In genomic region chr11:59771605-59772004, GRCh38 we compare ENCODE assay signal across 12 cellular contexts. TPM values are rescaled to one million over a fixed set of nuclear protein-coding genes. Genes with fewer than 3 reads are reported as not detected.
A peak's percentile ranks its signal among the peaks of the same experiment; 100 is the strongest.
DNase-seq lines count a peak whose midpoint lies in the region; ATAC-seq and TF ChIP-seq lines count a peak whose summit lies in the region.
"Had no signal": no experiment of that assay in that cellular context is flagged by ENCODE, and none has a peak within 500 bp of the region (broad histone marks: within the 10 kb centered on the region; RNA-seq: fewer than 3 reads in every experiment).

No MANE protein-coding gene starts in this region.

- no peak for DNase-seq in activated CD4-positive, alpha-beta T cell treated with anti-CD3 and anti-CD28 coated beads for 36 hours
- no peak for DNase-seq in activated CD4-positive, alpha-beta T cell treated with anti-CD3 and anti-CD28 coated beads, Interleukin-2, amount 50 U/mL, for 4 hours
- DNase-seq in KBM-7 (peak; percentile 18), nephron progenitor cell (no peak), NCI-H146 (lab: John Stamatoyannopoulos, UW) (no peak), T1000 (lab: John Stamatoyannopoulos, UW) (no peak), HAP-1 (ENCODE audit: low spot score in 2 of 2) (no peak)
- DNase-seq in activated T-helper 1 cell treated with anti-CD3 and anti-CD28 coated beads, Interleukin-12 subunit alpha, Interleukin-12 subunit beta, Interleukin-2, Interleukin-4 antibody, amounts not matched to agents 30 ng/mL and 10 ng/mL and 1 ng/mL, durations not matched to agents 14 hours and 24 hours and 36 hours (ENCODE audit: low spot score), result no peak
- DNase-seq: activated gamma-delta T cell treated with Interleukin-2 at 50 U/mL for 16 hours, NCI-H1694, SJCRH30 had no signal

- H3K36me3 ChIP-seq in HAP-1 (replicated peaks), result peaks cover 24% of the 10 kb centered on the region

- in situ Hi-C loops in KBM-7 (cut with MboI; ENCODE audit: low pct_unique_long_range_greater_than_20kb, low sequenced_read_pairs), result no loop called here
- in situ Hi-C loops in HAP-1 (cut with MboI; ENCODE audit: low sequenced_read_pairs), result loop anchor here (25.0 kb wide), 1 partner anchor 209 kb away; no protein-coding TSS in a partner anchor

- POLR2A ChIA-PET in activated CD4-positive, alpha-beta T cell treated with anti-CD3 and anti-CD28 coated beads for 36 hours (lab: Charles Lee), result no interaction called here

- no peaks in the 10 kb centered on the region for H3K9me3 Mint-ChIP-seq in activated CD4-positive, alpha-beta T cell treated with anti-CD3 and anti-CD28 coated beads for 36 hours (ENCODE audit: low read depth)
- H3K9me3 Mint-ChIP-seq in activated T-helper 1 cell treated with anti-CD3 and anti-CD28 coated beads, Interleukin-12 subunit alpha, Interleukin-12 subunit beta, Interleukin-2, Interleukin-4 antibody, amounts not matched to agents 30 ng/mL and 10 ng/mL and 1 ng/mL, durations not matched to agents 14 hours and 24 hours and 36 hours, result no peaks in the 10 kb centered on the region
- no peaks in the 10 kb centered on the region for H3K9me3 Mint-ChIP-seq in nephron progenitor cell
- H3K9me3 Mint-ChIP-seq: type B pancreatic cell had no signal

- H3K27me3 Mint-ChIP-seq in activated CD4-positive, alpha-beta T cell treated with anti-CD3 and anti-CD28 coated beads for 36 hours, result no peaks in the 10 kb centered on the region
- no peaks in the 10 kb centered on the region for H3K27me3 Mint-ChIP-seq in activated T-helper 1 cell treated with anti-CD3 and anti-CD28 coated beads, Interleukin-12 subunit alpha, Interleukin-12 subunit beta, Interleukin-2, Interleukin-4 antibody, amounts not matched to agents 30 ng/mL and 10 ng/mL and 1 ng/mL, durations not matched to agents 14 hours and 24 hours and 36 hours (ENCODE audit: insufficient read depth)
- no peaks in the 10 kb centered on the region for H3K27me3 Mint-ChIP-seq in nephron progenitor cell (ENCODE audit: low read depth, poor library complexity)
- H3K27me3 Mint-ChIP-seq: type B pancreatic cell had no signal

- H3K27ac Mint-ChIP-seq in activated CD4-positive, alpha-beta T cell treated with anti-CD3 and anti-CD28 coated beads for 36 hours, result peak overlapping the region; percentile 34
- peak overlapping the region; percentile 89 for H3K27ac Mint-ChIP-seq in activated T-helper 1 cell treated with anti-CD3 and anti-CD28 coated beads, Interleukin-12 subunit alpha, Interleukin-12 subunit beta, Interleukin-2, Interleukin-4 antibody, amounts not matched to agents 30 ng/mL and 10 ng/mL and 1 ng/mL, durations not matched to agents 14 hours and 24 hours and 36 hours
- H3K27ac Mint-ChIP-seq in nephron progenitor cell, result peak overlapping the region; percentile 11
- H3K27ac Mint-ChIP-seq: type B pancreatic cell had no signal

- intact Hi-C loops in activated CD4-positive, alpha-beta T cell treated with anti-CD3 and anti-CD28 coated beads for 36 hours (cut with DNase I, micrococcal nuclease), result no loop called here
- intact Hi-C loops in activated T-helper 1 cell treated with anti-CD3 and anti-CD28 coated beads, Interleukin-12 subunit alpha, Interleukin-12 subunit beta, Interleukin-2, Interleukin-4 antibody, amounts not matched to agents 30 ng/mL and 10 ng/mL and 1 ng/mL, durations not matched to agents 14 hours and 24 hours and 36 hours (cut with micrococcal nuclease), result loop anchor here (1.0 kb wide), 1 partner anchor 12 kb away; no protein-coding TSS in a partner anchor

- no peaks in the 10 kb centered on the region for H3K27me3 ChIP-seq in HAP-1 (ENCODE audit: low read depth)
- H3K27me3 ChIP-seq: SJCRH30 had no signal

- no peak overlapping the region for H3K4me3 ChIP-seq in HAP-1
- H3K4me3 ChIP-seq: SJCRH30 had no signal

- ATAC-seq in activated CD4-positive, alpha-beta T cell treated with anti-CD3 and anti-CD28 coated beads for 36 hours, result no peak

- CTCF ChIA-PET in activated CD4-positive, alpha-beta T cell treated with anti-CD3 and anti-CD28 coated beads for 36 hours (lab: Charles Lee), result interaction anchor here (0.8 to 2.4 kb wide), 2 partner anchors 17 to 558 kb away, joined by 5 to 13 read pairs; partner anchors contain the start of gene STX3

- no peak for TF ChIP-seq CTCF in nephron progenitor cell (IDR thresholded peaks at IDR 0.05)

- H3K4me3 Mint-ChIP-seq in activated CD4-positive, alpha-beta T cell treated with anti-CD3 and anti-CD28 coated beads for 36 hours, result no peak overlapping the region
- peak overlapping the region; percentile 6 for H3K4me3 Mint-ChIP-seq in activated T-helper 1 cell treated with anti-CD3 and anti-CD28 coated beads, Interleukin-12 subunit alpha, Interleukin-12 subunit beta, Interleukin-2, Interleukin-4 antibody, amounts not matched to agents 30 ng/mL and 10 ng/mL and 1 ng/mL, durations not matched to agents 14 hours and 24 hours and 36 hours
- no peak overlapping the region for H3K4me3 Mint-ChIP-seq in nephron progenitor cell
- H3K4me3 Mint-ChIP-seq: type B pancreatic cell had no signal

- H3K4me1 Mint-ChIP-seq in activated CD4-positive, alpha-beta T cell treated with anti-CD3 and anti-CD28 coated beads for 36 hours, result peaks cover 30% of the 10 kb centered on the region
- peaks cover 43% of the 10 kb centered on the region for H3K4me1 Mint-ChIP-seq in activated T-helper 1 cell treated with anti-CD3 and anti-CD28 coated beads, Interleukin-12 subunit alpha, Interleukin-12 subunit beta, Interleukin-2, Interleukin-4 antibody, amounts not matched to agents 30 ng/mL and 10 ng/mL and 1 ng/mL, durations not matched to agents 14 hours and 24 hours and 36 hours (ENCODE audit: low read depth)
- peaks cover 3% of the 10 kb centered on the region for H3K4me1 Mint-ChIP-seq in nephron progenitor cell

- H3K9me3 ChIP-seq in HAP-1, result no peaks in the 10 kb centered on the region
- H3K9me3 ChIP-seq: SJCRH30 had no signal

- no peaks in the 10 kb centered on the region for H3K4me1 ChIP-seq in HAP-1
- H3K4me1 ChIP-seq: SJCRH30 had no signal

- H3K36me3 Mint-ChIP-seq in activated CD4-positive, alpha-beta T cell treated with anti-CD3 and anti-CD28 coated beads for 36 hours (ENCODE audit: low read depth), result no peaks in the 10 kb centered on the region
- peaks cover 10% of the 10 kb centered on the region for H3K36me3 Mint-ChIP-seq in activated T-helper 1 cell treated with anti-CD3 and anti-CD28 coated beads, Interleukin-12 subunit alpha, Interleukin-12 subunit beta, Interleukin-2, Interleukin-4 antibody, amounts not matched to agents 30 ng/mL and 10 ng/mL and 1 ng/mL, durations not matched to agents 14 hours and 24 hours and 36 hours (ENCODE audit: low read depth)
- H3K36me3 Mint-ChIP-seq in nephron progenitor cell (ENCODE audit: low read depth), result peaks cover 13% of the 10 kb centered on the region
- H3K36me3 Mint-ChIP-seq: type B pancreatic cell had no signal

RNA-seq across cellular contexts. Expression of gene STX3, which starts 16.4 kb away (rescaled TPM):
- total RNA-seq in activated CD4-positive, alpha-beta T cell treated with anti-CD3 and anti-CD28 coated beads for 36 hours, result 1 to 10 TPM; 5.1 to 5.4 TPM
- total RNA-seq in activated T-helper 1 cell treated with anti-CD3 and anti-CD28 coated beads, Interleukin-12 subunit alpha, Interleukin-12 subunit beta, Interleukin-2, Interleukin-4 antibody, amounts not matched to agents 30 ng/mL and 10 ng/mL and 1 ng/mL, durations not matched to agents 14 hours and 24 hours and 36 hours, result 26.2 and 28.4 TPM in 2 replicates

RNA-seq across cellular contexts. Expression of gene MRPL16, which starts 39.0 kb away (rescaled TPM):
- total RNA-seq in activated CD4-positive, alpha-beta T cell treated with anti-CD3 and anti-CD28 coated beads for 36 hours, result 10 to 100 TPM; 77.9 to 82.6 TPM
- 88.3 and 93.9 TPM in 2 replicates for total RNA-seq in activated T-helper 1 cell treated with anti-CD3 and anti-CD28 coated beads, Interleukin-12 subunit alpha, Interleukin-12 subunit beta, Interleukin-2, Interleukin-4 antibody, amounts not matched to agents 30 ng/mL and 10 ng/mL and 1 ng/mL, durations not matched to agents 14 hours and 24 hours and 36 hours

RNA-seq across cellular contexts. Expression of gene OR10V1, which starts 58.0 kb away (rescaled TPM):
- not detected for total RNA-seq in activated CD4-positive, alpha-beta T cell treated with anti-CD3 and anti-CD28 coated beads for 36 hours
- total RNA-seq in activated T-helper 1 cell treated with anti-CD3 and anti-CD28 coated beads, Interleukin-12 subunit alpha, Interleukin-12 subunit beta, Interleukin-2, Interleukin-4 antibody, amounts not matched to agents 30 ng/mL and 10 ng/mL and 1 ng/mL, durations not matched to agents 14 hours and 24 hours and 36 hours, result not detected in 2 replicates
- total RNA-seq: SJCRH30 had no signal

Comparison
In these comparisons a context has a peak if more than half of its experiments do, and no peak if none do; other contexts are left out.
1. H3K27ac Mint-ChIP-seq: peak in every context shown above with its lines; median percentile 89 in activated T-helper 1 cell treated with anti-CD3 and anti-CD28 coated beads, Interleukin-12 subunit alpha, Interleukin-12 subunit beta, Interleukin-2, Interleukin-4 antibody, amounts not matched to agents 30 ng/mL and 10 ng/mL and 1 ng/mL, durations not matched to agents 14 hours and 24 hours and 36 hours; 34 in activated CD4-positive, alpha-beta T cell treated with anti-CD3 and anti-CD28 coated beads for 36 hours; 11 in nephron progenitor cell.